Comparison of ENCODE assay signal across 23 cellular contexts in genomic region chr18:58335821-58336220, GRCh38.
A peak's percentile ranks its signal among the peaks of the same experiment; 100 is the strongest.
DNase-seq lines count a peak whose midpoint lies in the region; ATAC-seq, FAIRE-seq and TF ChIP-seq lines count a peak whose summit lies in the region.
"Had no signal": no experiment of that assay in that cellular context is flagged by ENCODE, and none has a peak within 500 bp of the region (broad histone marks: within the 10 kb centered on the region; RNA-seq: fewer than 3 reads in every experiment).

No MANE protein-coding gene starts in this region.

- H3K4me2 ChIP-seq in H1 (ENCODE audit: insufficient read depth in 1 of 2, low read depth in 2 of 2, low read length in 2 of 2) = no peak overlapping the region
- no peak overlapping the region for H3K4me2 ChIP-seq in osteoblast (ENCODE audit: insufficient read depth, low read length)

- H4K20me1 ChIP-seq in H1 (replicated peaks in 1 of 2; ENCODE audit: control insufficient read depth in 1 of 2, insufficient read depth in 2 of 2, low read length in 2 of 2) (no peaks in the 10 kb centered on the region), osteoblast (ENCODE audit: insufficient read depth, low read length) (no peaks in the 10 kb centered on the region)

- TF ChIP-seq RAD21 in H1 (IDR thresholded peaks at IDR 0.05 in 1 of 2, conservative IDR thresholded peaks at IDR 0.05 in 1 of 2; ENCODE audit: low read depth in 2 of 2, low read length in 2 of 2) = peak; percentile 42 to 50

- TF ChIP-seq EP300 in H1 (IDR thresholded peaks at IDR 0.05; ENCODE audit: borderline replicate concordance in 1 of 2, low read depth in 2 of 2, low read length in 2 of 2) = no peak

- peak; percentile 36 for DNase-seq in NCI-H1092 treated with DMSO at 0.1 percent for 48 hours (lab: John Stamatoyannopoulos, UW)
- DNase-seq in NCI-H1092 (lab: John Stamatoyannopoulos, UW) = no peak
- DNase-seq in NCI-H1417 (lab: John Stamatoyannopoulos, UW) = peak in 2 of 3 experiments; percentile 39 to 87
- no peak for DNase-seq in H1 (ENCODE audit: low read depth in 1 of 2, low spot score in 2 of 2)
- DNase-seq in osteoblast (ENCODE audit: insufficient read length, low spot score, missing footprints) = no peak
- DNase-seq in psoas muscle = no peak
- DNase-seq in activated CD4-positive, alpha-beta T cell treated with anti-CD3 and anti-CD28 coated beads, Interleukin-2, amount 50 U/mL, for 1 hour = no peak
- DNase-seq: activated CD4-positive, alpha-beta memory T cell treated with anti-CD3 and anti-CD28 coated beads for 36 hours; activated T-cell treated with anti-CD3 and anti-CD28 coated beads, Interleukin-2, amount 50 U/mL, for 24 hours; CD8-positive, alpha-beta T cell; central memory CD4-positive, alpha-beta T cell; effector CD8-positive, alpha-beta T cell; GOT3; left cardiac atrium; MG63; NCI-H2029; NCI-H524 treated with DMSO at 0.1 percent for 48 hours; spleen; stimulated activated naive B cell treated with anti-CD40 and anti-IgM and Interleukin-4, amounts not matched to agents 10 μg/mL and 1 μg/mL and 100 μg/mL, for 72 hours; transverse colon had no signal

- no peak overlapping the region for H3K14ac ChIP-seq in H1 (ENCODE audit: insufficient read length)

- no peak overlapping the region for H2BK12ac ChIP-seq in H1 (ENCODE audit: low read depth, low read length)

- no peak overlapping the region for H3K9ac ChIP-seq in H1 (replicated peaks in 1 of 4; ENCODE audit: extremely low read depth in 1 of 4, low read depth in 3 of 4, low read length in 3 of 4)

- no peak overlapping the region for H4K91ac ChIP-seq in H1 (replicated peaks; ENCODE audit: insufficient read length, low read length)

- no peaks in the 10 kb centered on the region; the same call in 1 of the 2 replicates for H3K23me2 ChIP-seq in H1 (ENCODE audit: low read depth, low read length)

- H3K27ac ChIP-seq in H1 (ENCODE audit: low read depth, low read length) (no peak overlapping the region), osteoblast (ENCODE audit: low read depth, low read length) (no peak overlapping the region), psoas muscle (no peak overlapping the region)
- H3K27ac ChIP-seq: 22Rv1, spleen, transverse colon had no signal

- H3K79me2 ChIP-seq in H1 (ENCODE audit: control insufficient read depth in 1 of 2, insufficient read depth in 2 of 2, low read length in 2 of 2) (no peaks in the 10 kb centered on the region), osteoblast (ENCODE audit: insufficient read depth, low read length) (no peaks in the 10 kb centered on the region)

- intact Hi-C loops in psoas muscle (cut with DNase I) = no loop called here

- H3K4me1 ChIP-seq in H1 (replicated peaks in 1 of 4; ENCODE audit: control insufficient read depth in 3 of 4, insufficient read depth in 4 of 4, low read length in 3 of 4) (peaks cover 7 to 33% (median 23%) of the 10 kb centered on the region in 4 experiments), osteoblast (ENCODE audit: insufficient read depth, low read length) (no peaks in the 10 kb centered on the region), psoas muscle (peaks cover 13% of the 10 kb centered on the region)
- H3K4me1 ChIP-seq: spleen had no signal

- H2AK5ac ChIP-seq in H1 (ENCODE audit: low read depth, low read length) = no peak overlapping the region

- WGBS in H1 (ENCODE audit: extremely low coverage in 1 of 2, insufficient coverage in 1 of 2, insufficient read length in 1 of 2, insufficient replicate concordance in 2 of 2, low coverage in 1 of 2, low lambda C conversion rate in 2 of 2, missing lambda C conversion rate in 1 of 2), 2 experiments = 94% methylated on average over 1 of the region's 1 CpG; no CpG with 5 or more reads in 1 of the 2 experiments
- 88 to 95% (median 95%) methylated on average over 1 of the region's 1 CpG for WGBS in psoas muscle, 3 donors

- TF ChIP-seq CTCF in H1 (IDR thresholded peaks at IDR 0.05; ENCODE audit: control extremely low read depth in 1 of 3, insufficient read depth in 1 of 3, low read depth in 1 of 3, low read length in 3 of 3) (peak in 2 of 3 experiments; percentile 22 to 34; a peak in 2 of 4 replicates), osteoblast (IDR thresholded peaks at IDR 0.05; ENCODE audit: extremely low read depth, low read depth, low read length) (peak; percentile 43), psoas muscle (IDR thresholded peaks at IDR 0.05) (no peak)

- H3K23ac ChIP-seq in H1 (ENCODE audit: insufficient read length) = no peak overlapping the region

- no peak overlapping the region for H3K56ac ChIP-seq in H1 (replicated peaks; ENCODE audit: insufficient read length, low read depth, low read length)

- H3K4ac ChIP-seq in H1 (replicated peaks; ENCODE audit: insufficient read length, low read depth, low read length) = no peak overlapping the region

- POLR2A ChIA-PET in H1 (lab: Charles Lee; ENCODE audit: partially characterized antibody) = no interaction called here

- H4K8ac ChIP-seq in H1 (ENCODE audit: extremely low read depth, insufficient read depth, low read length) = no peak overlapping the region

- no peak overlapping the region for H4K5ac ChIP-seq in H1 (ENCODE audit: insufficient read length, low read depth, low read length)

- no peak for ATAC-seq in psoas muscle
- ATAC-seq in GM21786 (IDR thresholded peaks at IDR 0.05; ENCODE audit: unreplicated experiment) = no peak
- ATAC-seq: CD8-positive, alpha-beta T cell; left cardiac atrium; stimulated activated naive B cell treated with anti-CD40 and anti-IgM and Interleukin-4, amounts not matched to agents 10 μg/mL and 1 μg/mL and 100 μg/mL, for 72 hours had no signal

- no peak overlapping the region for H2BK20ac ChIP-seq in H1 (ENCODE audit: low read length)

- no peak overlapping the region for H2BK120ac ChIP-seq in H1 (replicated peaks; ENCODE audit: low read depth, low read length)

- no peaks in the 10 kb centered on the region for H3K9me3 ChIP-seq in H1 (ENCODE audit: insufficient read depth in 2 of 2, low read depth in 1 of 2, low read length in 1 of 2)
- no peaks in the 10 kb centered on the region for H3K9me3 ChIP-seq in osteoblast (ENCODE audit: low read depth, low read length)
- H3K9me3 ChIP-seq in psoas muscle = no peaks in the 10 kb centered on the region
- H3K9me3 ChIP-seq: MG63, spleen, transverse colon had no signal

- no peaks in the 10 kb centered on the region for H3K27me3 ChIP-seq in H1 (replicated peaks in 1 of 4; ENCODE audit: control insufficient read depth in 3 of 4, extremely low read depth in 1 of 4, insufficient read depth in 3 of 4, low read length in 3 of 4)
- H3K27me3 ChIP-seq in osteoblast (ENCODE audit: insufficient read depth, low read length) = no peaks in the 10 kb centered on the region
- no peaks in the 10 kb centered on the region for H3K27me3 ChIP-seq in psoas muscle (ENCODE audit: insufficient read depth in 3 of 3, low read length in 2 of 3)
- H3K27me3 ChIP-seq: MG63, spleen, transverse colon had no signal

- H3K4me3 ChIP-seq in H1 (ENCODE audit: extremely low read depth in 1 of 4, insufficient read depth in 2 of 4, low read depth in 3 of 4, low read length in 4 of 4) (no peak overlapping the region), osteoblast (ENCODE audit: insufficient read depth, low read length) (no peak overlapping the region), psoas muscle (no peak overlapping the region)
- H3K4me3 ChIP-seq: MG63, spleen, transverse colon had no signal

- no peaks in the 10 kb centered on the region for H3K79me1 ChIP-seq in H1 (ENCODE audit: low read depth, low read length)

- H3K36me3 ChIP-seq in H1 (ENCODE audit: control insufficient read depth in 2 of 4, insufficient read depth in 4 of 4, low read length in 3 of 4) (peaks cover 0 to 18% (median 5%) of the 10 kb centered on the region in 4 experiments; a peak in 4 of 8 replicates), osteoblast (ENCODE audit: insufficient read depth, low read length) (no peaks in the 10 kb centered on the region), psoas muscle (ENCODE audit: insufficient read depth in 1 of 2, low read depth in 1 of 2) (peaks cover 2 to 42% of the 10 kb centered on the region in 2 donors)

- no peak for FAIRE-seq in H1 (lab: Jason Lieb, UNC)
- FAIRE-seq: TTC549 had no signal

- CTCF ChIA-PET in H1 (lab: Charles Lee; ENCODE audit: partially characterized antibody) = interaction anchor here (0.7 to 2.0 kb wide), 8 partner anchors 9 to 144 kb away, joined by 3 to 9 read pairs (median 4); no protein-coding TSS in a partner anchor

- H2BK5ac ChIP-seq in H1 (ENCODE audit: low read depth, low read length) = no peak overlapping the region

- H2AFZ ChIP-seq in H1 (ENCODE audit: low read length) = no peak overlapping the region
- no peak overlapping the region for H2AFZ ChIP-seq in osteoblast (ENCODE audit: low read length)

- TF ChIP-seq POLR2A in H1 (IDR thresholded peaks at IDR 0.05; ENCODE audit: control extremely low read depth in 1 of 2, low read depth in 2 of 2, low read length in 2 of 2) = no peak

- H2BK15ac ChIP-seq in H1 (ENCODE audit: low read length) = no peak overlapping the region

- no peak overlapping the region for H3K18ac ChIP-seq in H1 (ENCODE audit: extremely low read depth, low read length)

TF ChIP-seq in H1, 55 proteins besides CTCF, POLR2A, EP300 and RAD21:
- TF ChIP-seq CHD2 (IDR thresholded peaks at IDR 0.05; ENCODE audit: low read length) (no peak), CREB1 (IDR thresholded peaks at IDR 0.05) (no peak), TEAD4 (IDR thresholded peaks at IDR 0.05; ENCODE audit: low read depth, low read length) (0 out of 2 replicates have a peak, but pooled peaks have one; percentile 22), GTF2F1 (IDR thresholded peaks at IDR 0.05; ENCODE audit: borderline replicate concordance, low read depth, low read length) (no peak)

Comparison
In these comparisons a context has a peak if more than half of its experiments do, and no peak if none do; other contexts are left out.
1. DNase-seq: peak in NCI-H1092 treated with DMSO at 0.1 percent for 48 hours (single experiment) and NCI-H1417 (2 of 3); none in NCI-H1092 (single experiment), H1 (0 of 2), osteoblast (single experiment), psoas muscle (0 of 2) and activated CD4-positive, alpha-beta T cell treated with anti-CD3 and anti-CD28 coated beads, Interleukin-2, amount 50 U/mL, for 1 hour (single experiment).